In the genomic region with DNA sequence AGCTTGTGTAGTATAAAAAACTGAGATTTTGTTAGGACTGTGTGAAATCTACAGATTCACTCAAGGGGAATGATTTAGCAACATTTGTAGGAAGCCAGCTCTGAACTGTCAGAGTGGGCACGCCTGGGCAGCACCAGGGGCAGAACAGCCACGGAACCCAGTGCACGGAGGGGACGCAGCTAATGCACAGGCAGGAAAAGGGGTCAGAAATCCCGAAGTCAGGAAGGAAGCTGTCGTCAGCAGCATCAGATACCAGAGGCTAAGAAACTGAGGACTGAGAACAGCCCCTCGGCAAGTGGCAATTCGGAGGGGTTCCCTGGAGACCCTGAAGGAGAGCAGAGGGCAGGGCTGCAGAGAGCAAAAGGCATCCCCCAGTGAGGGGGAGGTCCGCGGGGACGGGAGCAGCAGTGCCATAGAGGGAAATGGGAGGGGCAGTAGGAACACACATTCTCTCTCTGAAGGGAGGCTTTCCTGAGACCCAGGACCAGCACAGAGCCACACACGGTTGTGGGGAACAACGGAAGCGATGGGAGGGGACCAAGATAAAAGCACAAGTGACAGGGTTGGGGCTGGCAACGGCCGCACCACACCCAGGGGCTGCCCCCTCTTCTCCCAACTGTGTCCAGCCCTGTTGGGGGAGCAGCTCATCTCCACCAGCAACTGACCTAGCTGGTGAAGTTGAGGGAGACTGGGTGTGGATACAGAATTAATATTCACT, we compare ENCODE assay signal across 2 cellular contexts.
TF ChIP-seq lines count a peak whose summit lies in the region.

No MANE protein-coding gene starts in this region.

TF ChIP-seq in liver, 16 proteins besides CTCF, POLR2A, EP300 and RAD21:
- TF ChIP-seq, protein P1, sequence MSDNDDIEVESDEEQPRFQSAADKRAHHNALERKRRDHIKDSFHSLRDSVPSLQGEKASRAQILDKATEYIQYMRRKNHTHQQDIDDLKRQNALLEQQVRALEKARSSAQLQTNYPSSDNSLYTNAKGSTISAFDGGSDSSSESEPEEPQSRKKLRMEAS (IDR thresholded peaks at IDR 0.05): no peak
- TF ChIP-seq NR2F2 (IDR thresholded peaks at IDR 0.05) (peak; percentile 88), ZBTB33 (IDR thresholded peaks at IDR 0.05) (no peak), YY1 (IDR thresholded peaks at IDR 0.05) (no peak), GABPA (IDR thresholded peaks at IDR 0.05 in 1 of 2, conservative IDR thresholded peaks at IDR 0.05 in 1 of 2) (no peak), JUND (IDR thresholded peaks at IDR 0.05) (no peak), HNF4G (IDR thresholded peaks at IDR 0.05) (no peak), HNF4A (conservative IDR thresholded peaks at IDR 0.05) (no peak), TAF1 (conservative IDR thresholded peaks at IDR 0.05) (no peak), SP1 (IDR thresholded peaks at IDR 0.05) (peak; percentile 32), EGR1 (IDR thresholded peaks at IDR 0.05; ENCODE audit: low read depth in 2 of 2) (no peak), FOXA2 (IDR thresholded peaks at IDR 0.05) (no peak)
- TF ChIP-seq, protein P2, sequence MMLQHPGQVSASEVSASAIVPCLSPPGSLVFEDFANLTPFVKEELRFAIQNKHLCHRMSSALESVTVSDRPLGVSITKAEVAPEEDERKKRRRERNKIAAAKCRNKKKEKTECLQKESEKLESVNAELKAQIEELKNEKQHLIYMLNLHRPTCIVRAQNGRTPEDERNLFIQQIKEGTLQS (IDR thresholded peaks at IDR 0.05): no peak
- TF ChIP-seq, protein P3, sequence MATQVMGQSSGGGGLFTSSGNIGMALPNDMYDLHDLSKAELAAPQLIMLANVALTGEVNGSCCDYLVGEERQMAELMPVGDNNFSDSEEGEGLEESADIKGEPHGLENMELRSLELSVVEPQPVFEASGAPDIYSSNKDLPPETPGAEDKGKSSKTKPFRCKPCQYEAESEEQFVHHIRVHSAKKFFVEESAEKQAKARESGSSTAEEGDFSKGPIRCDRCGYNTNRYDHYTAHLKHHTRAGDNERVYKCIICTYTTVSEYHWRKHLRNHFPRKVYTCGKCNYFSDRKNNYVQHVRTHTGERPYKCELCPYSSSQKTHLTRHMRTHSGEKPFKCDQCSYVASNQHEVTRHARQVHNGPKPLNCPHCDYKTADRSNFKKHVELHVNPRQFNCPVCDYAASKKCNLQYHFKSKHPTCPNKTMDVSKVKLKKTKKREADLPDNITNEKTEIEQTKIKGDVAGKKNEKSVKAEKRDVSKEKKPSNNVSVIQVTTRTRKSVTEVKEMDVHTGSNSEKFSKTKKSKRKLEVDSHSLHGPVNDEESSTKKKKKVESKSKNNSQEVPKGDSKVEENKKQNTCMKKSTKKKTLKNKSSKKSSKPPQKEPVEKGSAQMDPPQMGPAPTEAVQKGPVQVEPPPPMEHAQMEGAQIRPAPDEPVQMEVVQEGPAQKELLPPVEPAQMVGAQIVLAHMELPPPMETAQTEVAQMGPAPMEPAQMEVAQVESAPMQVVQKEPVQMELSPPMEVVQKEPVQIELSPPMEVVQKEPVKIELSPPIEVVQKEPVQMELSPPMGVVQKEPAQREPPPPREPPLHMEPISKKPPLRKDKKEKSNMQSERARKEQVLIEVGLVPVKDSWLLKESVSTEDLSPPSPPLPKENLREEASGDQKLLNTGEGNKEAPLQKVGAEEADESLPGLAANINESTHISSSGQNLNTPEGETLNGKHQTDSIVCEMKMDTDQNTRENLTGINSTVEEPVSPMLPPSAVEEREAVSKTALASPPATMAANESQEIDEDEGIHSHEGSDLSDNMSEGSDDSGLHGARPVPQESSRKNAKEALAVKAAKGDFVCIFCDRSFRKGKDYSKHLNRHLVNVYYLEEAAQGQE (IDR thresholded peaks at IDR 0.05): no peak

TF ChIP-seq in HepG2, 621 proteins besides CTCF, POLR2A, EP300 and RAD21:
- TF ChIP-seq JARID2 (CRISPR knock-in tag; IDR thresholded peaks at IDR 0.05; ENCODE audit: insufficient replicate concordance): no peak
- no peak for TF ChIP-seq SP2 (CRISPR knock-in tag; IDR thresholded peaks at IDR 0.05)
- no peak for TF ChIP-seq ZNF274 (CRISPR knock-in tag; IDR thresholded peaks at IDR 0.05)
- TF ChIP-seq, protein P4, sequence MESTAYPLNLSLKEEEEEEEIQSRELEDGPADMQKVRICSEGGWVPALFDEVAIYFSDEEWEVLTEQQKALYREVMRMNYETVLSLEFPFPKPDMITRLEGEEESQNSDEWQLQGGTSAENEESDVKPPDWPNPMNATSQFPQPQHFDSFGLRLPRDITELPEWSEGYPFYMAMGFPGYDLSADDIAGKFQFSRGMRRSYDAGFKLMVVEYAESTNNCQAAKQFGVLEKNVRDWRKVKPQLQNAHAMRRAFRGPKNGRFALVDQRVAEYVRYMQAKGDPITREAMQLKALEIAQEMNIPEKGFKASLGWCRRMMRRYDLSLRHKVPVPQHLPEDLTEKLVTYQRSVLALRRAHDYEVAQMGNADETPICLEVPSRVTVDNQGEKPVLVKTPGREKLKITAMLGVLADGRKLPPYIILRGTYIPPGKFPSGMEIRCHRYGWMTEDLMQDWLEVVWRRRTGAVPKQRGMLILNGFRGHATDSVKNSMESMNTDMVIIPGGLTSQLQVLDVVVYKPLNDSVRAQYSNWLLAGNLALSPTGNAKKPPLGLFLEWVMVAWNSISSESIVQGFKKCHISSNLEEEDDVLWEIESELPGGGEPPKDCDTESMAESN (CRISPR knock-in tag; conservative IDR thresholded peaks at IDR 0.05): no peak
- no peak for TF ChIP-seq ZMYM2 (CRISPR knock-in tag; IDR thresholded peaks at IDR 0.05)
- no peak for TF ChIP-seq ZNF589 (CRISPR knock-in tag; conservative IDR thresholded peaks at IDR 0.05)
- TF ChIP-seq MTA1 (CRISPR knock-in tag; IDR thresholded peaks at IDR 0.05; ENCODE audit: borderline replicate concordance): no peak
- TF ChIP-seq ZNF660 (CRISPR knock-in tag; IDR thresholded peaks at IDR 0.05; ENCODE audit: borderline replicate concordance, low read depth): no peak
- no peak for TF ChIP-seq FOXM1 (CRISPR knock-in tag; IDR thresholded peaks at IDR 0.05)
- TF ChIP-seq, protein P5, sequence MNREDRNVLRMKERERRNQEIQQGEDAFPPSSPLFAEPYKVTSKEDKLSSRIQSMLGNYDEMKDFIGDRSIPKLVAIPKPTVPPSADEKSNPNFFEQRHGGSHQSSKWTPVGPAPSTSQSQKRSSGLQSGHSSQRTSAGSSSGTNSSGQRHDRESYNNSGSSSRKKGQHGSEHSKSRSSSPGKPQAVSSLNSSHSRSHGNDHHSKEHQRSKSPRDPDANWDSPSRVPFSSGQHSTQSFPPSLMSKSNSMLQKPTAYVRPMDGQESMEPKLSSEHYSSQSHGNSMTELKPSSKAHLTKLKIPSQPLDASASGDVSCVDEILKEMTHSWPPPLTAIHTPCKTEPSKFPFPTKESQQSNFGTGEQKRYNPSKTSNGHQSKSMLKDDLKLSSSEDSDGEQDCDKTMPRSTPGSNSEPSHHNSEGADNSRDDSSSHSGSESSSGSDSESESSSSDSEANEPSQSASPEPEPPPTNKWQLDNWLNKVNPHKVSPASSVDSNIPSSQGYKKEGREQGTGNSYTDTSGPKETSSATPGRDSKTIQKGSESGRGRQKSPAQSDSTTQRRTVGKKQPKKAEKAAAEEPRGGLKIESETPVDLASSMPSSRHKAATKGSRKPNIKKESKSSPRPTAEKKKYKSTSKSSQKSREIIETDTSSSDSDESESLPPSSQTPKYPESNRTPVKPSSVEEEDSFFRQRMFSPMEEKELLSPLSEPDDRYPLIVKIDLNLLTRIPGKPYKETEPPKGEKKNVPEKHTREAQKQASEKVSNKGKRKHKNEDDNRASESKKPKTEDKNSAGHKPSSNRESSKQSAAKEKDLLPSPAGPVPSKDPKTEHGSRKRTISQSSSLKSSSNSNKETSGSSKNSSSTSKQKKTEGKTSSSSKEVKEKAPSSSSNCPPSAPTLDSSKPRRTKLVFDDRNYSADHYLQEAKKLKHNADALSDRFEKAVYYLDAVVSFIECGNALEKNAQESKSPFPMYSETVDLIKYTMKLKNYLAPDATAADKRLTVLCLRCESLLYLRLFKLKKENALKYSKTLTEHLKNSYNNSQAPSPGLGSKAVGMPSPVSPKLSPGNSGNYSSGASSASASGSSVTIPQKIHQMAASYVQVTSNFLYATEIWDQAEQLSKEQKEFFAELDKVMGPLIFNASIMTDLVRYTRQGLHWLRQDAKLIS (CRISPR knock-in tag; IDR thresholded peaks at IDR 0.05): no peak
- TF ChIP-seq, protein P6, sequence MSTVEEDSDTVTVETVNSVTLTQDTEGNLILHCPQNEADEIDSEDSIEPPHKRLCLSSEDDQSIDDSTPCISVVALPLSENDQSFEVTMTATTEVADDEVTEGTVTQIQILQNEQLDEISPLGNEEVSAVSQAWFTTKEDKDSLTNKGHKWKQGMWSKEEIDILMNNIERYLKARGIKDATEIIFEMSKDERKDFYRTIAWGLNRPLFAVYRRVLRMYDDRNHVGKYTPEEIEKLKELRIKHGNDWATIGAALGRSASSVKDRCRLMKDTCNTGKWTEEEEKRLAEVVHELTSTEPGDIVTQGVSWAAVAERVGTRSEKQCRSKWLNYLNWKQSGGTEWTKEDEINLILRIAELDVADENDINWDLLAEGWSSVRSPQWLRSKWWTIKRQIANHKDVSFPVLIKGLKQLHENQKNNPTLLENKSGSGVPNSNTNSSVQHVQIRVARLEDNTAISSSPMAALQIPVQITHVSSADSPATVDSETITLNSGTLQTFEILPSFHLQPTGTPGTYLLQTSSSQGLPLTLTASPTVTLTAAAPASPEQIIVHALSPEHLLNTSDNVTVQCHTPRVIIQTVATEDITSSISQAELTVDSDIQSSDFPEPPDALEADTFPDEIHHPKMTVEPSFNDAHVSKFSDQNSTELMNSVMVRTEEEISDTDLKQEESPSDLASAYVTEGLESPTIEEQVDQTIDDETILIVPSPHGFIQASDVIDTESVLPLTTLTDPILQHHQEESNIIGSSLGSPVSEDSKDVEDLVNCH (CRISPR knock-in tag; IDR thresholded peaks at IDR 0.05): no peak
